ENCODE assay signal across 15 cellular contexts in genomic region chr2:64998658-64999061, GRCh38. TPM values are rescaled to one million over a fixed set of nuclear protein-coding genes. Genes with fewer than 3 reads are reported as not detected.
A peak's percentile ranks its signal among the peaks of the same experiment; 100 is the strongest.
DNase-seq lines count a peak whose midpoint lies in the region; ATAC-seq and TF ChIP-seq lines count a peak whose summit lies in the region.
"Had no signal": no experiment of that assay in that cellular context is flagged by ENCODE, and none has a peak within 500 bp of the region (broad histone marks: within the 10 kb centered on the region; RNA-seq: fewer than 3 reads in every experiment).

No MANE protein-coding gene starts in this region.

- intact Hi-C loops in PC-3 (cut with micrococcal nuclease): no loop called here

- no peak overlapping the region for H2AFZ ChIP-seq in PC-3 (ENCODE audit: low read length)

- H3K4me2 ChIP-seq in PC-3 (ENCODE audit: low read length): no peak overlapping the region

- TF ChIP-seq CTCF in AG04449 (IDR thresholded peaks at IDR 0.05; ENCODE audit: insufficient read depth, low read length, missing control alignments): no peak
- no peak for TF ChIP-seq CTCF in fibroblast of pulmonary artery (IDR thresholded peaks at IDR 0.05; ENCODE audit: low read length, missing control alignments)
- TF ChIP-seq CTCF in PC-3 (conservative IDR thresholded peaks at IDR 0.05; ENCODE audit: low read depth, low read length): no peak

- no peaks in the 10 kb centered on the region for H3K27me3 ChIP-seq in PC-3 (ENCODE audit: low read length)
- H3K27me3 ChIP-seq: foreskin keratinocyte, ovary, upper lobe of left lung had no signal

- no peaks in the 10 kb centered on the region for H3K9me2 ChIP-seq in PC-3 (replicated peaks; ENCODE audit: low read length)

- H3K27ac ChIP-seq in PC-3 (ENCODE audit: low read length): no peak overlapping the region
- H3K27ac ChIP-seq: foreskin keratinocyte, HL-60 had no signal

- H3K36me3 ChIP-seq in PC-3 (ENCODE audit: low read depth, low read length): no peaks in the 10 kb centered on the region
- H3K36me3 ChIP-seq: ovary, upper lobe of left lung had no signal

- no peaks in the 10 kb centered on the region for H4K20me1 ChIP-seq in PC-3 (ENCODE audit: low read length)

- POLR2A ChIA-PET in AG04449 (lab: Yijun Ruan, JAX): no interaction called here
- POLR2A ChIA-PET in PC-3 (lab: Charles Lee; ENCODE audit: unreplicated experiment): no interaction called here

- H3K9ac ChIP-seq in PC-3 (ENCODE audit: low read length): no peak overlapping the region

- BruUV-seq in PC-3 (replicated peaks; lab: Mats Ljungman, UMichigan): no TSS peak

- CTCF ChIA-PET in AG04449 (lab: Yijun Ruan, JAX): interaction anchor here (1.0 to 1.9 kb wide), 5 partner anchors 8 to 81 kb away, joined by 3 to 7 read pairs (median 3); no protein-coding TSS in a partner anchor
- CTCF ChIA-PET in PC-3 (lab: Charles Lee): no interaction called here

- no peaks in the 10 kb centered on the region for H3K4me1 ChIP-seq in PC-3 (ENCODE audit: insufficient read depth, low read length)
- H3K4me1 ChIP-seq: foreskin keratinocyte had no signal

- DNase-seq in AG04449 (ENCODE audit: low read depth, low spot score): peak; percentile 38
- peak; percentile 67 for DNase-seq in fibroblast of pulmonary artery (ENCODE audit: low read depth)
- peak; percentile 20 for DNase-seq in myocyte (ENCODE audit: low read depth)
- no peak for DNase-seq in PC-3
- DNase-seq in central memory CD4-positive, alpha-beta T cell: no peak
- DNase-seq: activated B cell treated with CpG ODN at 0.5 μM for 24 hours, foreskin keratinocyte, GF-D8, SHP77, upper lobe of left lung had no signal

- H3K79me2 ChIP-seq in PC-3 (ENCODE audit: low read length): no peaks in the 10 kb centered on the region

- ATAC-seq in SK-N-SH treated with all-trans-retinoic acid at 6 μM for 48 hours (peak; percentile 39; the same call in 2 of the 3 replicates), PC-3 (no peak), GM18868 (IDR thresholded peaks at IDR 0.05; ENCODE audit: unreplicated experiment) (no peak), HG02870 (IDR thresholded peaks at IDR 0.05; ENCODE audit: unreplicated experiment) (no peak)
- ATAC-seq: foreskin keratinocyte had no signal

- H3K4me3 ChIP-seq in AG04449 (ENCODE audit: low read depth, low read length): no peak overlapping the region
- no peak overlapping the region for H3K4me3 ChIP-seq in fibroblast of pulmonary artery (replicated peaks; ENCODE audit: low read depth, low read length)
- no peak overlapping the region for H3K4me3 ChIP-seq in PC-3 (ENCODE audit: low read length)
- H3K4me3 ChIP-seq: ovary, upper lobe of left lung had no signal

- no peaks in the 10 kb centered on the region for H3F3A ChIP-seq in PC-3 (ENCODE audit: low read length, unreplicated experiment)

- no peaks in the 10 kb centered on the region for H3K9me3 ChIP-seq in PC-3 (ENCODE audit: low read length)
- H3K9me3 ChIP-seq: ovary, upper lobe of left lung had no signal

TF ChIP-seq in SK-N-SH treated with all-trans-retinoic acid at 6 μM for 48 hours, 23 proteins besides CTCF, POLR2A, EP300 and RAD21:
- no peak for TF ChIP-seq TCF4 (CRISPR knock-in tag; IDR thresholded peaks at IDR 0.05; ENCODE audit: borderline replicate concordance)
- no peak for TF ChIP-seq ZNF70 (CRISPR knock-in tag; IDR thresholded peaks at IDR 0.05)
- TF ChIP-seq ARNTL (CRISPR knock-in tag; IDR thresholded peaks at IDR 0.05; ENCODE audit: borderline replicate concordance, low read depth): no peak
- no peak for TF ChIP-seq ISL1 (CRISPR knock-in tag; IDR thresholded peaks at IDR 0.05)
- no peak for TF ChIP-seq SNAI2 (CRISPR knock-in tag; IDR thresholded peaks at IDR 0.05)
- TF ChIP-seq, protein P1, sequence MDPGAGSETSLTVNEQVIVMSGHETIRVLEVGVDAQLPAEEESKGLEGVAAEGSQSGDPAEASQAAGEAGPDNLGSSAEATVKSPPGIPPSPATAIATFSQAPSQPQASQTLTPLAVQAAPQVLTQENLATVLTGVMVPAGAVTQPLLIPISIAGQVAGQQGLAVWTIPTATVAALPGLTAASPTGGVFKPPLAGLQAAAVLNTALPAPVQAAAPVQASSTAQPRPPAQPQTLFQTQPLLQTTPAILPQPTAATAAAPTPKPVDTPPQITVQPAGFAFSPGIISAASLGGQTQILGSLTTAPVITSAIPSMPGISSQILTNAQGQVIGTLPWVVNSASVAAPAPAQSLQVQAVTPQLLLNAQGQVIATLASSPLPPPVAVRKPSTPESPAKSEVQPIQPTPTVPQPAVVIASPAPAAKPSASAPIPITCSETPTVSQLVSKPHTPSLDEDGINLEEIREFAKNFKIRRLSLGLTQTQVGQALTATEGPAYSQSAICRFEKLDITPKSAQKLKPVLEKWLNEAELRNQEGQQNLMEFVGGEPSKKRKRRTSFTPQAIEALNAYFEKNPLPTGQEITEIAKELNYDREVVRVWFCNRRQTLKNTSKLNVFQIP (CRISPR knock-in tag; IDR thresholded peaks at IDR 0.05; ENCODE audit: borderline replicate concordance, low read depth): no peak
- TF ChIP-seq, protein P2, sequence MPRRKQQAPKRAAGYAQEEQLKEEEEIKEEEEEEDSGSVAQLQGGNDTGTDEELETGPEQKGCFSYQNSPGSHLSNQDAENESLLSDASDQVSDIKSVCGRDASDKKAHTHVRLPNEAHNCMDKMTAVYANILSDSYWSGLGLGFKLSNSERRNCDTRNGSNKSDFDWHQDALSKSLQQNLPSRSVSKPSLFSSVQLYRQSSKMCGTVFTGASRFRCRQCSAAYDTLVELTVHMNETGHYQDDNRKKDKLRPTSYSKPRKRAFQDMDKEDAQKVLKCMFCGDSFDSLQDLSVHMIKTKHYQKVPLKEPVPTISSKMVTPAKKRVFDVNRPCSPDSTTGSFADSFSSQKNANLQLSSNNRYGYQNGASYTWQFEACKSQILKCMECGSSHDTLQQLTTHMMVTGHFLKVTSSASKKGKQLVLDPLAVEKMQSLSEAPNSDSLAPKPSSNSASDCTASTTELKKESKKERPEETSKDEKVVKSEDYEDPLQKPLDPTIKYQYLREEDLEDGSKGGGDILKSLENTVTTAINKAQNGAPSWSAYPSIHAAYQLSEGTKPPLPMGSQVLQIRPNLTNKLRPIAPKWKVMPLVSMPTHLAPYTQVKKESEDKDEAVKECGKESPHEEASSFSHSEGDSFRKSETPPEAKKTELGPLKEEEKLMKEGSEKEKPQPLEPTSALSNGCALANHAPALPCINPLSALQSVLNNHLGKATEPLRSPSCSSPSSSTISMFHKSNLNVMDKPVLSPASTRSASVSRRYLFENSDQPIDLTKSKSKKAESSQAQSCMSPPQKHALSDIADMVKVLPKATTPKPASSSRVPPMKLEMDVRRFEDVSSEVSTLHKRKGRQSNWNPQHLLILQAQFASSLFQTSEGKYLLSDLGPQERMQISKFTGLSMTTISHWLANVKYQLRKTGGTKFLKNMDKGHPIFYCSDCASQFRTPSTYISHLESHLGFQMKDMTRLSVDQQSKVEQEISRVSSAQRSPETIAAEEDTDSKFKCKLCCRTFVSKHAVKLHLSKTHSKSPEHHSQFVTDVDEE (CRISPR knock-in tag; IDR thresholded peaks at IDR 0.05): no peak
- TF ChIP-seq RARB (CRISPR knock-in tag; IDR thresholded peaks at IDR 0.05): no peak
- no peak for TF ChIP-seq PPARA (CRISPR knock-in tag; IDR thresholded peaks at IDR 0.05; ENCODE audit: borderline replicate concordance)

RNA-seq across cellular contexts. Expression of gene SLC1A4, which starts 9.5 kb away (rescaled TPM):
- 17.1 and 29.1 TPM in 2 replicates for total RNA-seq in myocyte
- 26.0 TPM for polyA plus RNA-seq in myocyte (2012)
- total RNA-seq in PC-3 (2014; rRNA removed): 8.2 and 9.1 TPM in 2 replicates

RNA-seq across cellular contexts. Expression of gene CEP68, which starts 57.6 kb away (rescaled TPM):
- total RNA-seq in myocyte (25.0 and 36.8 TPM in 2 replicates), PC-3 (2014; rRNA removed) (3.4 and 7.0 TPM in 2 replicates)
- polyA plus RNA-seq in myocyte (2012): 12.4 TPM

Comparison
In these comparisons a context has a peak if more than half of its experiments do, and no peak if none do; other contexts are left out.
1. DNase-seq: peak in AG04449 (single experiment), fibroblast of pulmonary artery (single experiment) and myocyte (single experiment); none in PC-3 (single experiment) and central memory CD4-positive, alpha-beta T cell (single experiment).